25 cellular contexts compared by ENCODE assay signal in genomic region chrX:119222932-119223331, GRCh38.
"Had no signal": no experiment of that assay in that cellular context is flagged by ENCODE, and none has a peak within 500 bp of the region (broad histone marks: within the 10 kb centered on the region; RNA-seq: fewer than 3 reads in every experiment).

No MANE protein-coding gene starts in this region.

- H3K79me2 ChIP-seq: parathyroid adenoma had no signal

- H3K4me1 ChIP-seq: neural progenitor cell, parathyroid adenoma, psoas muscle, right lobe of liver, sigmoid colon, stomach, thyroid gland, upper lobe of left lung, vagina had no signal

- H2AFZ ChIP-seq: neural progenitor cell, parathyroid adenoma had no signal

- H3K4me3 ChIP-seq: neural progenitor cell, ovary, psoas muscle, right lobe of liver, sigmoid colon, stomach, thoracic aorta, thyroid gland, tibial nerve, upper lobe of left lung, vagina had no signal

- DNase-seq: naive thymus-derived CD8-positive, alpha-beta T cell; occipital lobe; ovary; psoas muscle; right cardiac atrium; right lobe of liver; sigmoid colon; small intestine; stimulated activated CD4-positive, alpha-beta T cell treated with anti-CD3 and anti-CD28 coated beads, Interleukin-15, amount 100 ng/mL, for 24 hours; stimulated activated CD4-positive, alpha-beta T cell treated with anti-CD3 and anti-CD28 coated beads, Interleukin-2, amount 100 ng/mL, for 24 hours; stimulated activated CD4-positive, alpha-beta T cell treated with anti-CD3 and anti-CD28 coated beads, Interleukin-2, amount 100 ng/mL, for 48 hours; stimulated activated CD4-positive, alpha-beta T cell treated with anti-CD3 and anti-CD28 coated beads, Interleukin-4, amount 100 ng/mL, for 24 hours; stimulated activated naive B cell treated with anti-CD40 and anti-IgM and Interleukin-4, amounts not matched to agents 10 μg/mL and 1 μg/mL and 100 μg/mL, for 72 hours; stimulated activated naive CD4-positive, alpha-beta T cell treated with Interleukin-2 at 50 U/mL for 16 hours; stomach; thyroid gland; trophoblast cell had no signal

- H3K36me3 ChIP-seq: neural progenitor cell, ovary, right lobe of liver, sigmoid colon, stomach, thoracic aorta, thyroid gland, tibial nerve, upper lobe of left lung, vagina had no signal

- H3K27me3 ChIP-seq: neural progenitor cell, ovary, sigmoid colon, stomach, thyroid gland, upper lobe of left lung, vagina had no signal

- H3K9ac ChIP-seq: neural progenitor cell, parathyroid adenoma had no signal

- H3K27ac ChIP-seq: neural progenitor cell, ovary, parathyroid adenoma, psoas muscle, right lobe of liver, sigmoid colon, stomach, thoracic aorta, thyroid gland, tibial nerve, upper lobe of left lung, vagina had no signal

- ATAC-seq: naive thymus-derived CD8-positive, alpha-beta T cell; natural killer cell treated with Interleukin-12 subunit alpha and Interleukin-12 subunit beta and Interleukin-15 and Interleukin-18, amount 100 ng/mL, for 72 hours; psoas muscle; right cardiac atrium; stimulated activated effector memory CD8-positive, alpha-beta T cell treated with anti-CD3 and anti-CD28 coated beads, Interleukin-12 subunit alpha, Interleukin-12 subunit beta, amount 100 ng/mL, for 72 hours; stimulated activated naive B cell treated with anti-CD40 and anti-IgM and Interleukin-4, amounts not matched to agents 10 μg/mL and 1 μg/mL and 100 μg/mL, for 72 hours had no signal

- H3K9me3 ChIP-seq: ovary, psoas muscle, right lobe of liver, sigmoid colon, stomach, thoracic aorta, thyroid gland, tibial nerve, upper lobe of left lung, vagina had no signal

- H3K4me2 ChIP-seq: neural progenitor cell had no signal
